Comparison of ENCODE assay signal across 1 cellular context in genomic region chr20:49517509-49518100, GRCh38.
TF ChIP-seq lines count a peak whose summit lies in the region.

No MANE protein-coding gene starts in this region.

TF ChIP-seq in HCT116, 20 proteins besides CTCF, POLR2A, EP300 and RAD21 (continued from another document):
- no peak for TF ChIP-seq REST (IDR thresholded peaks at IDR 0.05; ENCODE audit: low read depth)
- no peak for TF ChIP-seq ZFX (IDR thresholded peaks at IDR 0.05)
- TF ChIP-seq FOSL1 (IDR thresholded peaks at IDR 0.05; ENCODE audit: low read depth), result no peak
- no peak for TF ChIP-seq SP1 (IDR thresholded peaks at IDR 0.05; ENCODE audit: low read depth)
- no peak for TF ChIP-seq ELF1 (IDR thresholded peaks at IDR 0.05; ENCODE audit: borderline replicate concordance, low read depth)
- no peak for TF ChIP-seq CEBPB (IDR thresholded peaks at IDR 0.05; ENCODE audit: low read depth)
- no peak for TF ChIP-seq SRF (IDR thresholded peaks at IDR 0.05; ENCODE audit: low read depth)
- TF ChIP-seq POLR2AphosphoS5 (IDR thresholded peaks at IDR 0.05; ENCODE audit: low read depth, low read length), result no peak
- TF ChIP-seq JUND (IDR thresholded peaks at IDR 0.05), result no peak
- no peak for TF ChIP-seq CBX3 (IDR thresholded peaks at IDR 0.05; ENCODE audit: low read depth)
- no peak for TF ChIP-seq YY1 (IDR thresholded peaks at IDR 0.05; ENCODE audit: extremely low read depth, insufficient replicate concordance, low read depth, low read length)
- TF ChIP-seq, protein P1, sequence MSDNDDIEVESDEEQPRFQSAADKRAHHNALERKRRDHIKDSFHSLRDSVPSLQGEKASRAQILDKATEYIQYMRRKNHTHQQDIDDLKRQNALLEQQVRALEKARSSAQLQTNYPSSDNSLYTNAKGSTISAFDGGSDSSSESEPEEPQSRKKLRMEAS (IDR thresholded peaks at IDR 0.05), result no peak
- TF ChIP-seq ZNF274 (IDR thresholded peaks at IDR 0.05; ENCODE audit: low read depth, low read length), result no peak
- TF ChIP-seq EZH2phosphoT487 (IDR thresholded peaks at IDR 0.05; ENCODE audit: borderline replicate concordance), result no peak
- TF ChIP-seq TCF7L2 (IDR thresholded peaks at IDR 0.05; ENCODE audit: borderline replicate concordance, extremely low read depth, insufficient read depth, insufficient read length), result no peak
- TF ChIP-seq SIN3A (IDR thresholded peaks at IDR 0.05; ENCODE audit: low read depth), result no peak
- TF ChIP-seq, protein P2, sequence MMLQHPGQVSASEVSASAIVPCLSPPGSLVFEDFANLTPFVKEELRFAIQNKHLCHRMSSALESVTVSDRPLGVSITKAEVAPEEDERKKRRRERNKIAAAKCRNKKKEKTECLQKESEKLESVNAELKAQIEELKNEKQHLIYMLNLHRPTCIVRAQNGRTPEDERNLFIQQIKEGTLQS (IDR thresholded peaks at IDR 0.05), result no peak
